In the genomic region with DNA sequence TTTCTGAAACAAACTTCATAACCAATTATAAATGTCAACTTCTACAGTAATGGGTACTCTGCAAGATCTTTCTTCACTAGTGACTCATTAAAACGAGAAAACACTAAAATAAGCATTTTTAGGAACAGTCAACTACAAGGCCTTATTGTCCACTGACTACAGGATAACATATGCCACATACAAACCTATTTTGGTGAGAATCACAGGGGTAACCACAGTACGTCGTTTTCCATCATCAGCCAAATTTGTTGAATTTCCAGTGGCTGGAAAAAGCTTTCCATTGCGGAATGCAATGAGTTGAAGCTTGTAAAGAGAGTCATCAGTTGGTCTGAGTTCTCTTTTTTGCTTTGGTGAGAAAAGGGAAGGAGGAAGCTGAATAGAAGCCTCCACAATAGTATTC, we compare ENCODE assay signal across 25 cellular contexts.
"Had no signal": no experiment of that assay in that cellular context is flagged by ENCODE, and none has a peak within 500 bp of the region (broad histone marks: within the 10 kb centered on the region; RNA-seq: fewer than 3 reads in every experiment).

No MANE protein-coding gene starts in this region.

- H3K4me3 ChIP-seq: PC-9, Peyer's patch, SJCRH30, SK-N-MC had no signal

- DNase-seq: Karpas-422, KG1, MM.1S, NCI-H1048, NCI-H1105, NCI-H1417, NCI-H1436 treated with DMSO at 0.1 percent for 48 hours, NCI-H1694, NCI-H1930, NCI-H2081 treated with DMSO at 0.1 percent for 48 hours, NCI-H2171, NCI-H226, NCI-H446, NCI-H510A, NCI-H524 treated with DMSO at 0.1 percent for 48 hours, NCI-H69, NCI-H774, OCI-M1, PC-9, Peyer's patch, SHP77 treated with DMSO at 0.1 percent for 48 hours, SJCRH30, SW 1271 had no signal

- H3K9me3 ChIP-seq: Peyer's patch, SJCRH30 had no signal

- H3K27ac ChIP-seq: PC-9, Peyer's patch, SJCRH30, SK-N-MC had no signal

- H3K27me3 ChIP-seq: Peyer's patch, SJCRH30 had no signal

- ATAC-seq: Right ventricle myocardium inferior had no signal

- H3K4me1 ChIP-seq: Peyer's patch had no signal
